In the genomic region with DNA sequence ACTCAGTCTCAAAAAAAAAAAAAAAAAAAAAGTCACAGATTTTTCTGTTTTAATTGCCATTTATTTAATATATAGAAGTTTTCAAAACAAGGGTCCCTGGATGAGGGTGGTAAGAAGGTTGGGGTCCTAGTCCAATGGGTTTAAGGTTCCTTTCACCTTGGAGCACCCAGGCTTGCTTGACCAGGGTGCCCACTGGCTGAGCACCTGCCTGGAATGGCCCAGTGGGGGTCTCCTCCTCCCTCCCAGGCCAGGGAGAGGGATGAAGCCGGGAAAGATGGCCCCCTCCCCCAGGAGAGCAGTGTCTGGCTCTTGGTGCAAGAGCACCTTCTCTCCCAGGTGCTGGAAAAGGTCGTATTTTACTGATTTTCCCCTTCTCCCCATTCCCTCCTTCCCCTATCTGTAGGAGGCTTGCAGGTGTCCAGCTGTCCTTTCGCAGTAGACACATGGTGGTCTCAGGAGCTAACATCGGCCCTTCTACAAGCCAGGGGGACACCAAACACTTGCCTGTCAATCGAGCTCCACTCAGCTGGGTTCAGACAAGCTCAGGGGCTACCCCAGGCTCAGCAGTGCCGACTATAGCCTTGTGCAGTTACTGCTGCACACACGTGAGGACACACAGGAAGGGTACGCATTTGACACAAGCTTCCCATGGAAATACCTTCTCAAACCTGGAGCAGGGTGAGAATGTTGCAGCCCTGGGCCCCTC, we compare ENCODE assay signal across 9 cellular contexts.
DNase-seq lines count a peak whose midpoint lies in the region; ATAC-seq and TF ChIP-seq lines count a peak whose summit lies in the region.
"Had no signal": no experiment of that assay in that cellular context is flagged by ENCODE, and none has a peak within 500 bp of the region (broad histone marks: within the 10 kb centered on the region; RNA-seq: fewer than 3 reads in every experiment).

No MANE protein-coding gene starts in this region.

- peaks cover 2% of the 10 kb centered on the region for H3K27me3 Mint-ChIP-seq in activated T-helper 2 cell treated with anti-CD3 and anti-CD28 coated beads, Interferon-gamma antibody, Interleukin-2, Interleukin-4, amounts not matched to agents 10 μg/mL and 5 μg/mL and 100 μg/mL, durations not matched to agents 14 hours and 24 hours and 36 hours (ENCODE audit: low read depth)

- no peak overlapping the region for H3K4me3 ChIP-seq in left ventricle myocardium inferior
- H3K4me3 ChIP-seq in lung: no peak overlapping the region
- no peak overlapping the region for H3K4me3 ChIP-seq in HAP-1

- H3K4me1 Mint-ChIP-seq in activated T-helper 2 cell treated with anti-CD3 and anti-CD28 coated beads, Interferon-gamma antibody, Interleukin-2, Interleukin-4, amounts not matched to agents 10 μg/mL and 5 μg/mL and 100 μg/mL, durations not matched to agents 14 hours and 24 hours and 36 hours (ENCODE audit: low read depth): peaks cover 32% of the 10 kb centered on the region

- no peaks in the 10 kb centered on the region for H3K36me3 ChIP-seq in left ventricle myocardium inferior
- no peaks in the 10 kb centered on the region for H3K36me3 ChIP-seq in lung (ENCODE audit: control insufficient read depth in 2 of 2, insufficient read depth in 2 of 2, low read length in 2 of 2)
- H3K36me3 ChIP-seq in HAP-1 (replicated peaks): no peaks in the 10 kb centered on the region

- WGBS in lung, 2 donors: 65 to 74% methylated on average over 8 of the region's 8 CpGs

- H3K27ac ChIP-seq in left ventricle myocardium inferior (replicated peaks) (peak overlapping the region; percentile 98), lung (ENCODE audit: low read depth in 1 of 2, low read length in 1 of 2) (peak overlapping the region; percentile 14 to 99)

- H3K36me3 Mint-ChIP-seq in activated T-helper 2 cell treated with anti-CD3 and anti-CD28 coated beads, Interferon-gamma antibody, Interleukin-2, Interleukin-4, amounts not matched to agents 10 μg/mL and 5 μg/mL and 100 μg/mL, durations not matched to agents 14 hours and 24 hours and 36 hours (ENCODE audit: low read depth): peaks cover 9% of the 10 kb centered on the region

- H3K4me1 ChIP-seq in left ventricle myocardium inferior (peaks cover 57% of the 10 kb centered on the region), lung (ENCODE audit: control insufficient read depth in 2 of 2, insufficient read depth in 2 of 2, low read length in 2 of 2) (peaks cover 0 to 24% of the 10 kb centered on the region in 2 donors), HAP-1 (peaks cover 12% of the 10 kb centered on the region; the same call in 1 of the 2 replicates)

- H3K9me3 Mint-ChIP-seq in activated T-helper 2 cell treated with anti-CD3 and anti-CD28 coated beads, Interferon-gamma antibody, Interleukin-2, Interleukin-4, amounts not matched to agents 10 μg/mL and 5 μg/mL and 100 μg/mL, durations not matched to agents 14 hours and 24 hours and 36 hours: peaks cover 15% of the 10 kb centered on the region

- H3K27me3 ChIP-seq in left ventricle myocardium inferior (ENCODE audit: low read depth) (no peaks in the 10 kb centered on the region), lung (ENCODE audit: control insufficient read depth, insufficient read depth) (no peaks in the 10 kb centered on the region), HAP-1 (ENCODE audit: low read depth) (no peaks in the 10 kb centered on the region)

- peak overlapping the region; percentile 17 for H3K27ac Mint-ChIP-seq in activated T-helper 2 cell treated with anti-CD3 and anti-CD28 coated beads, Interferon-gamma antibody, Interleukin-2, Interleukin-4, amounts not matched to agents 10 μg/mL and 5 μg/mL and 100 μg/mL, durations not matched to agents 14 hours and 24 hours and 36 hours

- peak overlapping the region; percentile 67 for H3K4me3 Mint-ChIP-seq in activated T-helper 2 cell treated with anti-CD3 and anti-CD28 coated beads, Interferon-gamma antibody, Interleukin-2, Interleukin-4, amounts not matched to agents 10 μg/mL and 5 μg/mL and 100 μg/mL, durations not matched to agents 14 hours and 24 hours and 36 hours (ENCODE audit: low read depth)

- no peak for TF ChIP-seq CTCF in left ventricle myocardium inferior (IDR thresholded peaks at IDR 0.05; ENCODE audit: borderline replicate concordance)
- TF ChIP-seq CTCF in lung (IDR thresholded peaks at IDR 0.05; ENCODE audit: control extremely low read depth, extremely low read depth): no peak
- TF ChIP-seq CTCF in GM13976 (IDR thresholded peaks at IDR 0.05; ENCODE audit: borderline replicate concordance, control extremely low read depth, extremely low read depth, insufficient read depth, missing control alignments): no peak

- no peak for DNase-seq in left ventricle myocardium inferior
- DNase-seq in left ventricle myocardium superior: no peak
- DNase-seq in activated T-helper 2 cell treated with anti-CD3 and anti-CD28 coated beads, Interferon-gamma antibody, Interleukin-2, Interleukin-4, amounts not matched to agents 10 μg/mL and 5 μg/mL and 100 μg/mL, durations not matched to agents 14 hours and 24 hours and 36 hours (ENCODE audit: low spot score): no peak
- no peak for DNase-seq in lung (ENCODE audit: low spot score)
- no peak for DNase-seq in GM13976 (ENCODE audit: low spot score)
- DNase-seq in HAP-1 (ENCODE audit: low spot score in 2 of 2): no peak
- DNase-seq in NCI-H146 treated with DMSO at 0.1 percent for 48 hours (lab: John Stamatoyannopoulos, UW; ENCODE audit: unreplicated experiment): no peak
- DNase-seq: activated effector memory CD4-positive, alpha-beta T cell treated with Interleukin-2 at 50 U/mL for 16 hours had no signal

- intact Hi-C loops in left ventricle myocardium inferior (cut with micrococcal nuclease) (no loop called here), left ventricle myocardium superior (cut with micrococcal nuclease) (loop anchor here (5.0 kb wide), 1 partner anchor 278 kb away; no protein-coding TSS in a partner anchor)
- intact Hi-C loops in activated T-helper 2 cell treated with anti-CD3 and anti-CD28 coated beads, Interferon-gamma antibody, Interleukin-2, Interleukin-4, amounts not matched to agents 10 μg/mL and 5 μg/mL and 100 μg/mL, durations not matched to agents 14 hours and 24 hours and 36 hours (cut with micrococcal nuclease): loop anchor here (2.0 kb wide), 1 partner anchor 52 kb away; no protein-coding TSS in a partner anchor

- H3K9me3 ChIP-seq in left ventricle myocardium inferior (replicated peaks) (peaks cover 9% of the 10 kb centered on the region), lung (ENCODE audit: control insufficient read depth in 2 of 2, insufficient read depth in 1 of 2, low read length in 1 of 2) (peaks cover 0 to 5% of the 10 kb centered on the region in 2 donors), HAP-1 (no peaks in the 10 kb centered on the region)

- ATAC-seq in left ventricle myocardium superior (no peak), lung (ENCODE audit: insufficient read depth, low FRiP score) (no peak), HG03469 (IDR thresholded peaks at IDR 0.05; ENCODE audit: unreplicated experiment) (no peak)

- in situ Hi-C loops in GM13976 (cut with MboI; ENCODE audit: low sequenced_read_pairs, unreplicated experiment): loop anchor here (25.0 kb wide), 1 partner anchor 223 kb away; no protein-coding TSS in a partner anchor
- in situ Hi-C loops in HAP-1 (cut with MboI; ENCODE audit: low sequenced_read_pairs): loop anchor here (5.0 to 10.0 kb wide), 2 partner anchors 110 to 273 kb away; partner anchors contain the start of gene KLF13
